ENCODE assay signal across 8 cellular contexts in genomic region chr11:66857234-66857926, GRCh38. TPM values are rescaled to one million over a fixed set of nuclear protein-coding genes. Genes with fewer than 3 reads are reported as not detected.
A peak's percentile ranks its signal among the peaks of the same experiment; 100 is the strongest.
DNase-seq lines count a peak whose midpoint lies in the region; ATAC-seq and TF ChIP-seq lines count a peak whose summit lies in the region.

No MANE protein-coding gene starts in this region.

- H3K4me1 Mint-ChIP-seq in glutamatergic neuron (ENCODE audit: low read depth, unreplicated experiment) = peaks cover 3% of the 10 kb centered on the region

- H3K27me3 Mint-ChIP-seq in glutamatergic neuron (ENCODE audit: unreplicated experiment) = peaks cover 15% of the 10 kb centered on the region

- no peak for TF ChIP-seq POLR2A in heart left ventricle (IDR thresholded peaks at IDR 0.05)

- TF ChIP-seq CTCF in heart left ventricle (IDR thresholded peaks at IDR 0.05) = no peak
- TF ChIP-seq CTCF in SU-DHL-6 (IDR thresholded peaks at IDR 0.05; ENCODE audit: insufficient read depth, low read length, poor library complexity, severe bottlenecking) = no peak
- TF ChIP-seq CTCF in glutamatergic neuron (IDR thresholded peaks at IDR 0.05; ENCODE audit: partially characterized antibody, unreplicated experiment) = no peak

- H2AFZ ChIP-seq in SU-DHL-6 (ENCODE audit: low read depth, low read length, severe bottlenecking) = peak overlapping the region; percentile 57

- WGBS in heart left ventricle, 4 donors = 40 to 67% (median 56%) methylated on average over 9 to 47 of the region's 47 CpGs

- peaks cover 0 to 2% (median 0%) of the 10 kb centered on the region in 9 donors for H3K36me3 ChIP-seq in heart left ventricle
- H3K36me3 ChIP-seq in SU-DHL-6 (ENCODE audit: low read length) = no peaks in the 10 kb centered on the region

- no peak for ATAC-seq in heart left ventricle
- no peak for ATAC-seq in left ventricle myocardium superior
- ATAC-seq in stimulated activated naive CD8-positive, alpha-beta T cell treated with anti-CD3 and anti-CD28 coated beads, Interleukin-15, Interleukin-2, amounts not matched to agents 100 U/mL and 50 U/mL, for 24 hours = no peak

- H3K36me3 Mint-ChIP-seq in glutamatergic neuron (ENCODE audit: unreplicated experiment) = no peaks in the 10 kb centered on the region

- peak overlapping the region; percentile 77 for H3K9ac ChIP-seq in SU-DHL-6 (ENCODE audit: low read length)

- no peaks in the 10 kb centered on the region for H3K9me3 ChIP-seq in heart left ventricle
- no peaks in the 10 kb centered on the region for H3K9me3 ChIP-seq in SU-DHL-6 (ENCODE audit: insufficient read depth, low read length)

- intact Hi-C loops in heart left ventricle (cut with DNase I) = loop anchor here in 2 of 10 donors (5.0 kb wide), 1 partner anchor 100 kb away; the partner anchor contains the start of gene PC (in 2 of the 2)
- intact Hi-C loops in left ventricle myocardium superior (cut with micrococcal nuclease) = no loop called here

- no peaks in the 10 kb centered on the region for H4K20me1 ChIP-seq in SU-DHL-6 (ENCODE audit: low read depth, low read length)

- peaks cover 15% of the 10 kb centered on the region for H3K9me3 Mint-ChIP-seq in glutamatergic neuron (ENCODE audit: unreplicated experiment)

- no peaks in the 10 kb centered on the region for H3K79me2 ChIP-seq in SU-DHL-6 (ENCODE audit: insufficient read depth, low read length)

- H3K27ac ChIP-seq in heart left ventricle (peak overlapping the region in 9 of 12 donors; percentile 28 to 97 (median 83)), SU-DHL-6 (ENCODE audit: low read depth, low read length) (no peak overlapping the region)

- H3K4me3 Mint-ChIP-seq in glutamatergic neuron (ENCODE audit: unreplicated experiment) = peak overlapping the region; percentile 76

- H3K9me2 ChIP-seq in SU-DHL-6 (replicated peaks; ENCODE audit: insufficient read depth, low read length) = no peaks in the 10 kb centered on the region

- H3K4me2 ChIP-seq in SU-DHL-6 (ENCODE audit: low read depth, low read length, poor library complexity, severe bottlenecking) = peak overlapping the region; percentile 88

- H3K4me3 ChIP-seq in heart left ventricle (peak overlapping the region in 11 of 12 donors; percentile 13 to 98 (median 74)), SU-DHL-6 (ENCODE audit: insufficient read depth, low read length, poor library complexity, severe bottlenecking) (peak overlapping the region; percentile 98)

- peaks cover 0 to 13% (median 7%) of the 10 kb centered on the region in 12 donors for H3K4me1 ChIP-seq in heart left ventricle

- H3K27ac Mint-ChIP-seq in glutamatergic neuron (ENCODE audit: unreplicated experiment) = no peak overlapping the region

- H3F3A ChIP-seq in SU-DHL-6 (ENCODE audit: insufficient read depth) = peaks cover 9% of the 10 kb centered on the region; the same call in 1 of the 2 replicates

- H3K27me3 ChIP-seq in heart left ventricle (no peaks in the 10 kb centered on the region), SU-DHL-6 (ENCODE audit: low read length) (no peaks in the 10 kb centered on the region)

- peak in 2 of 5 donors; percentile 31 to 60 for DNase-seq in heart left ventricle
- DNase-seq in left ventricle myocardium superior = no peak
- DNase-seq in glutamatergic neuron = no peak
- DNase-seq in stimulated activated naive CD8-positive, alpha-beta T cell treated with anti-CD3 and anti-CD28 coated beads, Interleukin-15, Interleukin-2, amounts not matched to agents 100 U/mL and 50 U/mL, for 24 hours = peak; percentile 20
- DNase-seq in KG1 (lab: John Stamatoyannopoulos, UW) = no peak
- DNase-seq in activated CD8-positive, alpha-beta memory T cell treated with anti-CD3 and anti-CD28 coated beads for 24 hours = no peak
- DNase-seq in germinal center (ENCODE audit: low spot score) = no peak

RNA-seq across cellular contexts. Expression of gene LRFN4, which starts 0.5 kb away (rescaled TPM):
- total RNA-seq in heart left ventricle (10 to 100 TPM in 8 of 9 donors, 1 to 10 TPM in 1; 8.2 to 22.0 (median 14.9) TPM), left ventricle myocardium superior (17.2 TPM), glutamatergic neuron (ENCODE audit: unreplicated experiment) (67.1 TPM)
- polyA plus RNA-seq in heart left ventricle = 10 to 100 TPM; 15.4 to 22.1 TPM

RNA-seq across cellular contexts. Expression of gene RCE1, which starts 14.1 kb away (rescaled TPM):
- total RNA-seq in heart left ventricle (1 to 10 TPM; 3.1 to 9.5 (median 5.0) TPM), left ventricle myocardium superior (6.5 TPM), glutamatergic neuron (ENCODE audit: unreplicated experiment) (30.6 TPM)
- 1 to 10 TPM; 2.1 to 8.3 TPM for polyA plus RNA-seq in heart left ventricle
